ENCODE assay signal across 1 cellular context in genomic region chr7:100016209-100016901, GRCh38.
TF ChIP-seq lines count a peak whose summit lies in the region.

No MANE protein-coding gene starts in this region.

TF ChIP-seq in HepG2, 621 proteins besides CTCF, POLR2A, EP300 and RAD21 (continued from another document and continues in another):
- TF ChIP-seq ZNF362 (CRISPR knock-in tag; IDR thresholded peaks at IDR 0.05; ENCODE audit: borderline replicate concordance) = no peak
- no peak for TF ChIP-seq ZNF761 (CRISPR knock-in tag; conservative IDR thresholded peaks at IDR 0.05)
- TF ChIP-seq RBFOX2 (IDR thresholded peaks at IDR 0.05; ENCODE audit: low read depth, low read length) = peak; percentile 72
- TF ChIP-seq SIX4 (CRISPR knock-in tag; IDR thresholded peaks at IDR 0.05) = no peak
- TF ChIP-seq ZNF552 (CRISPR knock-in tag; IDR thresholded peaks at IDR 0.05; ENCODE audit: borderline replicate concordance) = no peak
- no peak for TF ChIP-seq HNRNPUL1 (IDR thresholded peaks at IDR 0.05; ENCODE audit: low read depth, low read length)
- no peak for TF ChIP-seq ZNF547 (CRISPR knock-in tag; IDR thresholded peaks at IDR 0.05)
- no peak for TF ChIP-seq ZNF136 (CRISPR knock-in tag; IDR thresholded peaks at IDR 0.05; ENCODE audit: low read depth)
- peak; percentile 86 for TF ChIP-seq PPARG (CRISPR knock-in tag; conservative IDR thresholded peaks at IDR 0.05)
- no peak for TF ChIP-seq KDM6A (CRISPR knock-in tag; IDR thresholded peaks at IDR 0.05; ENCODE audit: low read depth)
- TF ChIP-seq RCOR2 (CRISPR knock-in tag; IDR thresholded peaks at IDR 0.05) = no peak
- no peak for TF ChIP-seq EZH2 (conservative IDR thresholded peaks at IDR 0.05; ENCODE audit: low read depth, low read length)
- TF ChIP-seq ZNF232 (CRISPR knock-in tag; IDR thresholded peaks at IDR 0.05; ENCODE audit: borderline replicate concordance) = no peak
- TF ChIP-seq POLR2AphosphoS2 (IDR thresholded peaks at IDR 0.05; ENCODE audit: low read depth, low read length) = peak; percentile 76; the same call in 1 of the 2 replicates
- TF ChIP-seq ZFYVE20 (CRISPR knock-in tag; IDR thresholded peaks at IDR 0.05; ENCODE audit: borderline replicate concordance, low read depth) = no peak
- TF ChIP-seq SRY (CRISPR knock-in tag; IDR thresholded peaks at IDR 0.05) = no peak
- no peak for TF ChIP-seq ZNF672 (CRISPR knock-in tag; IDR thresholded peaks at IDR 0.05)
- no peak for TF ChIP-seq E2F2 (CRISPR knock-in tag; IDR thresholded peaks at IDR 0.05; ENCODE audit: borderline replicate concordance)
- TF ChIP-seq ZNF83 (CRISPR knock-in tag; IDR thresholded peaks at IDR 0.05; ENCODE audit: borderline replicate concordance) = no peak
- TF ChIP-seq NFYB (CRISPR knock-in tag; IDR thresholded peaks at IDR 0.05) = no peak
- TF ChIP-seq LCORL (IDR thresholded peaks at IDR 0.05) = no peak
- no peak for TF ChIP-seq LCORL (CRISPR knock-in tag; IDR thresholded peaks at IDR 0.05)
- no peak for TF ChIP-seq ZNF737 (CRISPR knock-in tag; IDR thresholded peaks at IDR 0.05; ENCODE audit: borderline replicate concordance)
- TF ChIP-seq SATB2 (CRISPR knock-in tag; IDR thresholded peaks at IDR 0.05) = no peak
- no peak for TF ChIP-seq ZNF282 (IDR thresholded peaks at IDR 0.05; ENCODE audit: partially characterized antibody)
- no peak for TF ChIP-seq ZNF607 (CRISPR knock-in tag; IDR thresholded peaks at IDR 0.05; ENCODE audit: borderline replicate concordance)
- no peak for TF ChIP-seq ZNF749 (CRISPR knock-in tag; IDR thresholded peaks at IDR 0.05; ENCODE audit: borderline replicate concordance)
- TF ChIP-seq ZSCAN12 (CRISPR knock-in tag; IDR thresholded peaks at IDR 0.05) = no peak
- TF ChIP-seq BCL3 (CRISPR knock-in tag; IDR thresholded peaks at IDR 0.05) = no peak
- no peak for TF ChIP-seq ZNF326 (CRISPR knock-in tag; IDR thresholded peaks at IDR 0.05; ENCODE audit: borderline replicate concordance)
- no peak for TF ChIP-seq GMEB1 (CRISPR knock-in tag; IDR thresholded peaks at IDR 0.05; ENCODE audit: borderline replicate concordance)
- TF ChIP-seq ZNF710 (CRISPR knock-in tag; IDR thresholded peaks at IDR 0.05; ENCODE audit: borderline replicate concordance) = no peak
- no peak for TF ChIP-seq XRCC5 (optimal IDR thresholded peaks at IDR 0.05; ENCODE audit: low read length)
- peak; percentile 75 for TF ChIP-seq POLR2G (IDR thresholded peaks at IDR 0.05; ENCODE audit: low read depth, low read length)
- TF ChIP-seq SOX13 (IDR thresholded peaks at IDR 0.05) = no peak
- TF ChIP-seq SOX13 (CRISPR knock-in tag; conservative IDR thresholded peaks at IDR 0.05 in 1 of 2, IDR thresholded peaks at IDR 0.05 in 1 of 2) = no peak
- TF ChIP-seq TOPORS (CRISPR knock-in tag; IDR thresholded peaks at IDR 0.05) = no peak
- TF ChIP-seq ZNF747 (CRISPR knock-in tag; IDR thresholded peaks at IDR 0.05; ENCODE audit: borderline replicate concordance) = 0 out of 2 replicates have a peak, but pooled peaks have one; percentile 29
- no peak for TF ChIP-seq ZNF24 (IDR thresholded peaks at IDR 0.05)
- TF ChIP-seq ZSCAN31 (CRISPR knock-in tag; IDR thresholded peaks at IDR 0.05; ENCODE audit: low read depth) = no peak
- no peak for TF ChIP-seq ZNF530 (CRISPR knock-in tag; IDR thresholded peaks at IDR 0.05; ENCODE audit: low read depth)
- no peak for TF ChIP-seq HOXA9 (CRISPR knock-in tag; IDR thresholded peaks at IDR 0.05; ENCODE audit: borderline replicate concordance)
- TF ChIP-seq TBX2 (CRISPR knock-in tag; IDR thresholded peaks at IDR 0.05; ENCODE audit: borderline replicate concordance) = 0 out of 2 replicates have a peak, but pooled peaks have one; percentile 40
- no peak for TF ChIP-seq GPBP1L1 (CRISPR knock-in tag; IDR thresholded peaks at IDR 0.05)
- no peak for TF ChIP-seq HES4 (CRISPR knock-in tag; IDR thresholded peaks at IDR 0.05; ENCODE audit: borderline replicate concordance)
- no peak for TF ChIP-seq GTF2F1 (IDR thresholded peaks at IDR 0.05; ENCODE audit: low read length)
- no peak for TF ChIP-seq FIP1L1 (IDR thresholded peaks at IDR 0.05; ENCODE audit: borderline replicate concordance, insufficient read depth, low read depth, low read length)
- TF ChIP-seq PLRG1 (conservative IDR thresholded peaks at IDR 0.05) = no peak
- TF ChIP-seq EEA1 (CRISPR knock-in tag; IDR thresholded peaks at IDR 0.05; ENCODE audit: borderline replicate concordance) = no peak
- TF ChIP-seq ZNF770 (CRISPR knock-in tag; IDR thresholded peaks at IDR 0.05) = no peak
- no peak for TF ChIP-seq TEAD3 (CRISPR knock-in tag; optimal IDR thresholded peaks at IDR 0.05; ENCODE audit: borderline replicate concordance)
- TF ChIP-seq HNRNPL (IDR thresholded peaks at IDR 0.05; ENCODE audit: low read depth, low read length) = 0 out of 2 replicates have a peak, but pooled peaks have one; percentile 31
- TF ChIP-seq HIVEP1 (CRISPR knock-in tag; IDR thresholded peaks at IDR 0.05) = no peak
- TF ChIP-seq POGK (CRISPR knock-in tag; conservative IDR thresholded peaks at IDR 0.05) = no peak
- TF ChIP-seq CREB1 (IDR thresholded peaks at IDR 0.05) = no peak
- peak; percentile 51 for TF ChIP-seq CREB1 (CRISPR knock-in tag; IDR thresholded peaks at IDR 0.05)
- no peak for TF ChIP-seq DR1 (CRISPR knock-in tag; IDR thresholded peaks at IDR 0.05)
- no peak for TF ChIP-seq SRSF9 (IDR thresholded peaks at IDR 0.05; ENCODE audit: borderline replicate concordance, insufficient read depth, low read depth, low read length, poor library complexity, severe bottlenecking)
- no peak for TF ChIP-seq CCAR2 (optimal IDR thresholded peaks at IDR 0.05; ENCODE audit: low read depth, low read length)
- TF ChIP-seq SKIL (CRISPR knock-in tag; IDR thresholded peaks at IDR 0.05; ENCODE audit: borderline replicate concordance) = no peak
